In genomic region chr12:116532428-116532827, GRCh38 we compare ENCODE assay signal across 11 cellular contexts. TPM values are rescaled to one million over a fixed set of nuclear protein-coding genes. Genes with fewer than 3 reads are reported as not detected.
DNase-seq lines count a peak whose midpoint lies in the region; ATAC-seq, FAIRE-seq and TF ChIP-seq lines count a peak whose summit lies in the region.
"Had no signal": no experiment of that assay in that cellular context is flagged by ENCODE, and none has a peak within 500 bp of the region (broad histone marks: within the 10 kb centered on the region; RNA-seq: fewer than 3 reads in every experiment).

No MANE protein-coding gene starts in this region.

- H3K23me2 ChIP-seq in H9 (ENCODE audit: insufficient read length, low read depth, low read length, poor library complexity, severe bottlenecking) = peaks cover 13% of the 10 kb centered on the region

- H3K4me3 ChIP-seq in BLaER1 = no peak overlapping the region; the same call in 1 of the 2 replicates
- no peak overlapping the region for H3K4me3 ChIP-seq in mesendoderm (ENCODE audit: low read length)
- no peak overlapping the region for H3K4me3 ChIP-seq in small intestine (ENCODE audit: low read depth in 1 of 2, low read length in 2 of 2)
- H3K4me3 ChIP-seq: lung had no signal

- no peak overlapping the region for H3K14ac ChIP-seq in H9 (ENCODE audit: insufficient read depth, low read length)

- H3K18ac ChIP-seq in H9 (ENCODE audit: insufficient read length, low read depth, low read length) (no peak overlapping the region), mesendoderm (ENCODE audit: low read length) (no peak overlapping the region)

- H3K36me3 Mint-ChIP-seq in H9 (ENCODE audit: insufficient read depth in 1 of 3, low read depth in 3 of 3) (peaks cover 0 to 6% (median 0%) of the 10 kb centered on the region in 3 experiments; a peak in 2 of 7 replicates), natural killer cell (no peaks in the 10 kb centered on the region)
- H3K36me3 Mint-ChIP-seq in activated naive CD8-positive, alpha-beta T cell = no peaks in the 10 kb centered on the region

- H2BK12ac ChIP-seq in H9 (ENCODE audit: insufficient read length, low read depth, low read length) = no peak overlapping the region

- H3K27me3 Mint-ChIP-seq in H9 (ENCODE audit: low read depth) (peaks cover 15% of the 10 kb centered on the region), natural killer cell (ENCODE audit: low read depth in 2 of 2) (peaks cover 24 to 28% of the 10 kb centered on the region in 2 donors)
- no peaks in the 10 kb centered on the region for H3K27me3 Mint-ChIP-seq in activated naive CD8-positive, alpha-beta T cell

- no peak overlapping the region for H3T11ph ChIP-seq in H9 (ENCODE audit: low read length)

- H3K9me3 ChIP-seq in BLaER1 = no peaks in the 10 kb centered on the region
- H3K9me3 ChIP-seq in H9 (ENCODE audit: control insufficient read depth, low read depth, low read length) = no peaks in the 10 kb centered on the region
- no peaks in the 10 kb centered on the region for H3K9me3 ChIP-seq in small intestine (ENCODE audit: control insufficient read depth, low read depth)
- H3K9me3 ChIP-seq: HAP-1 had no signal

- H4K91ac ChIP-seq in H9 (ENCODE audit: insufficient read length, low read depth, low read length) = no peak overlapping the region

- H3K27ac Mint-ChIP-seq in H9 = no peak overlapping the region
- H3K27ac Mint-ChIP-seq in activated naive CD8-positive, alpha-beta T cell = peak overlapping the region; percentile 34
- no peak overlapping the region for H3K27ac Mint-ChIP-seq in natural killer cell

- H3K27me3 ChIP-seq in BLaER1 = no peaks in the 10 kb centered on the region
- H3K27me3 ChIP-seq in H9 (ENCODE audit: insufficient read depth, low read length) = no peaks in the 10 kb centered on the region
- H3K27me3 ChIP-seq in mesendoderm (ENCODE audit: insufficient read depth, low read length, poor library complexity) = no peaks in the 10 kb centered on the region
- H3K27me3 ChIP-seq in small intestine (ENCODE audit: control insufficient read depth in 2 of 2, insufficient read depth in 2 of 2, low read length in 2 of 2) = no peaks in the 10 kb centered on the region

- H3K4me2 ChIP-seq in BLaER1 (peak overlapping the region; percentile 89), H9 (ENCODE audit: insufficient read depth, insufficient read length, low read length) (peak overlapping the region; percentile 69), mesendoderm (ENCODE audit: low read length) (no peak overlapping the region)

- H3K79me2 ChIP-seq in H9 (ENCODE audit: insufficient read depth, low read length) (no peaks in the 10 kb centered on the region), mesendoderm (ENCODE audit: control insufficient read depth, insufficient read depth, low read length) (no peaks in the 10 kb centered on the region)

- H3K4me1 ChIP-seq in BLaER1 (peaks cover 24% of the 10 kb centered on the region), H9 (ENCODE audit: insufficient read depth, low read length) (peaks cover 2% of the 10 kb centered on the region; the same call in 1 of the 2 replicates), mesendoderm (ENCODE audit: control insufficient read depth, low read depth, low read length) (peaks cover 9% of the 10 kb centered on the region), small intestine (ENCODE audit: control insufficient read depth in 2 of 2, insufficient read depth in 1 of 2, low read depth in 1 of 2, low read length in 1 of 2) (peaks cover 0 to 8% of the 10 kb centered on the region in 2 donors)

- H3K36me3 ChIP-seq in BLaER1 (no peaks in the 10 kb centered on the region), mesendoderm (ENCODE audit: control insufficient read depth, insufficient read depth, low read length) (no peaks in the 10 kb centered on the region), small intestine (ENCODE audit: control insufficient read depth in 2 of 2, insufficient read depth in 2 of 2, low read length in 2 of 2) (no peaks in the 10 kb centered on the region)
- H3K36me3 ChIP-seq: HAP-1 had no signal

- TF ChIP-seq CTCF in H9 (conservative IDR thresholded peaks at IDR 0.05) (no peak), natural killer cell (IDR thresholded peaks at IDR 0.05) (no peak)

- H3K4me3 Mint-ChIP-seq in H9 (peak overlapping the region in 1 of 2 experiments; percentile 90; a peak in 3 of 5 replicates), natural killer cell (peak overlapping the region; percentile 93)
- H3K4me3 Mint-ChIP-seq in activated naive CD8-positive, alpha-beta T cell = peak overlapping the region; percentile 83

- H2BK5ac ChIP-seq in H9 (ENCODE audit: insufficient read length, low read length) (no peak overlapping the region), mesendoderm (ENCODE audit: low read length) (no peak overlapping the region)

- H3K56ac ChIP-seq in H9 (ENCODE audit: insufficient read length, low read depth, low read length) (no peak overlapping the region), mesendoderm (ENCODE audit: low read length) (no peak overlapping the region)

- no CpG with 5 or more reads among the region's 4 CpGs for WGBS in H9 (ENCODE audit: extremely low coverage, insufficient read length, low lambda C conversion rate)
- whole genome bisulfite sequencing in mesendoderm (ENCODE audit: extremely low coverage, insufficient coverage, low lambda C conversion rate) = no CpG with 5 or more reads among the region's 4 CpGs
- 74 to 76% (median 75%) methylated on average over 4 of the region's 4 CpGs for WGBS in small intestine, 3 donors

- H3K9me3 Mint-ChIP-seq in H9 = no peaks in the 10 kb centered on the region
- H3K9me3 Mint-ChIP-seq in activated naive CD8-positive, alpha-beta T cell (ENCODE audit: low read depth) = no peaks in the 10 kb centered on the region
- no peaks in the 10 kb centered on the region for H3K9me3 Mint-ChIP-seq in natural killer cell

- DNase-seq in H9 = no peak
- no peak for DNase-seq in natural killer cell
- no peak for DNase-seq in H4 (ENCODE audit: low spot score)
- no peak for DNase-seq in mesendoderm
- DNase-seq in small intestine = no peak
- no peak for DNase-seq in activated effector memory CD4-positive, alpha-beta T cell treated with Interleukin-2 at 50 U/mL for 16 hours

- no peak overlapping the region for H3K4ac ChIP-seq in H9 (ENCODE audit: low read depth, low read length)
- no peak overlapping the region for H3K4ac ChIP-seq in mesendoderm (ENCODE audit: low read depth, low read length)

- ATAC-seq in natural killer cell = no peak

- H3K79me1 ChIP-seq in H9 (ENCODE audit: insufficient read depth, low read depth, low read length, poor library complexity, severe bottlenecking) = no peaks in the 10 kb centered on the region
- no peaks in the 10 kb centered on the region for H3K79me1 ChIP-seq in mesendoderm (ENCODE audit: low read length)

- H2AK5ac ChIP-seq in H9 (ENCODE audit: insufficient read length, low read length) (no peak overlapping the region), mesendoderm (ENCODE audit: low read length) (no peak overlapping the region)

- H3K9ac ChIP-seq in BLaER1 (no peak overlapping the region), H9 (ENCODE audit: extremely low read depth, insufficient read length, low read length) (no peak overlapping the region), mesendoderm (ENCODE audit: low read length) (no peak overlapping the region)

- H3K4me1 Mint-ChIP-seq in H9 (peaks cover 29 to 41% of the 10 kb centered on the region in 2 experiments), natural killer cell (peaks cover 21 to 31% of the 10 kb centered on the region in 2 donors)
- peaks cover 23% of the 10 kb centered on the region for H3K4me1 Mint-ChIP-seq in activated naive CD8-positive, alpha-beta T cell (ENCODE audit: low read depth)

- H3K23ac ChIP-seq in H9 (ENCODE audit: insufficient read length, low read depth, low read length) = no peak overlapping the region
- H3K23ac ChIP-seq in mesendoderm (ENCODE audit: low read length) = no peak overlapping the region

- H4K5ac ChIP-seq in H9 (ENCODE audit: insufficient read length, low read depth, low read length) (no peak overlapping the region), mesendoderm (ENCODE audit: low read length) (no peak overlapping the region)

- H2BK15ac ChIP-seq in H9 (ENCODE audit: low read depth, low read length) = no peak overlapping the region
- H2BK15ac ChIP-seq in mesendoderm (replicated peaks; ENCODE audit: low read depth) = no peak overlapping the region

- no peak overlapping the region for H2BK20ac ChIP-seq in H9 (ENCODE audit: low read depth, low read length, poor library complexity, severe bottlenecking)

- H4K20me1 ChIP-seq in BLaER1 = no peaks in the 10 kb centered on the region
- no peaks in the 10 kb centered on the region for H4K20me1 ChIP-seq in H9 (ENCODE audit: control insufficient read depth, insufficient read depth, insufficient read length)

- H3K27ac ChIP-seq in BLaER1 (no peak overlapping the region), H9 (ENCODE audit: insufficient read length, low read depth, low read length) (no peak overlapping the region), mesendoderm (ENCODE audit: low read depth, low read length) (no peak overlapping the region), small intestine (ENCODE audit: low read depth in 1 of 2, low read length in 1 of 2) (no peak overlapping the region)

- no peak overlapping the region for H4K8ac ChIP-seq in H9 (replicated peaks; ENCODE audit: insufficient read length, low read depth, low read length)
- H4K8ac ChIP-seq in mesendoderm (ENCODE audit: low read depth, low read length) = no peak overlapping the region

- intact Hi-C loops in natural killer cell (cut with micrococcal nuclease) = no loop called here

- no peak for FAIRE-seq in small intestine (lab: Jason Lieb, UNC)
- FAIRE-seq: RCC 7860 had no signal

- H2AFZ ChIP-seq in H9 (ENCODE audit: low read length) = no peak overlapping the region

- H2BK120ac ChIP-seq in H9 (ENCODE audit: low read depth, low read length, poor library complexity, severe bottlenecking) (no peak overlapping the region), mesendoderm (ENCODE audit: low read depth, low read length) (no peak overlapping the region)

RNA-seq across cellular contexts. Expression of gene MAP1LC3B2, which starts 26.8 kb away (rescaled TPM):
- total RNA-seq in H9 (2021) (1.5 and 2.0 TPM in 2 replicates), natural killer cell (1 to 10 TPM; 1.5 to 3.7 (median 3.3) TPM)
- total RNA-seq in H4 (2014; rRNA removed; shearing (Covaris generic)) = 0.41 and 1.6 TPM in 2 replicates
- 0.20 TPM for polyA plus RNA-seq in mesendoderm (2013, experiment 1 of 2)
- not detected for polyA plus RNA-seq in mesendoderm (2013, experiment 2 of 2)
- polyA plus RNA-seq in small intestine = 1 to 10 TPM; 1.1 to 2.7 (median 1.6) TPM
